ENCODE assay signal across 8 cellular contexts in the genomic region with DNA sequence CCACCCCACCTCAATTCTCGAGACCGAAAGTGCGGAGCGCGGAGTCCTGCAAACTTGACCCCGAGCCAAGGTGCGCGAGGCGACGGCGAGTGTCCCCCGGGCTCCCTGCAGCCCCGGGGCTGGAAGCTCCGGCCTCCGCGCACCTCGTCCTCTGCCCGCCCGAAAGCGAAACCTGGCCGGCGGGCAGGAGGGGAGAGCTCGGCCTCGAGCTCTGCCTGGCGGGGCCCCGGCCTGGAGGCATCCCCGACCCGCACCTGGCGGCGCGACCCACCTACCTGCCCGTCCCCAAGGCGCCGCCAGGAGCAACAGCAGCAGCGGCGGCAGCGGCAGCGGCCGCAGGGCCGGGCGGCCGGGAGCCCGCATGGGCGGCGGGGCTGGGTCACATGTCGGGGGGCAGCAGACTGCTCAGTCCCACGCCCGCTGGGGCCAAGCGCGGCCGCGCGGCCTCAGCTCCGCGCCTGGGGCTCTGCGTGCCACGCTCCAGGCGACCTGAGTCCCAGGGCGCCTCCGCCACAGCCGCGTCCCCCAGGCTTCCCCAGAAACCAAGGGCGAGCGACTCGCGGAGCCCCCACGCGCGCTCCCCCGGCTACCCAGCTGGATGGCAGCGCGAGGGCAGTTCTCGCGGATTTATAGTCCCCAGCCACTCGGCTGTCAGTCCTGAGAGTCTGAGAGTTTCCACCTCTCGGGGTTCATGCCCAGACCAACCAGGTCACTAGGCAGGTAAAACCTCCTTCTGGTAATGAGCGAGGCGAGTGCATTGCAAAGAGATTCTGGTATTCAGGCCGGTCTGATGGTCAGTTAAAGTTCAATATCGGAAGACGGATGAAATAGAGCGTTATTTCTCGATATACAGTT. TPM values are rescaled to one million over a fixed set of nuclear protein-coding genes. Genes with fewer than 3 reads are reported as not detected.
DNase-seq lines count a peak whose midpoint lies in the region; ATAC-seq and TF ChIP-seq lines count a peak whose summit lies in the region.

IL20RA (minus strand) TSS at position 600 of the 855 bp plus-strand sequence; CDS start at position 363, 237 bp downstream.

- H3K9me3 Mint-ChIP-seq in activated naive CD4-positive, alpha-beta T cell treated with anti-CD3 and anti-CD28 coated beads for 36 hours: no peaks in the 10 kb centered on the region

- WGBS in transverse colon (ENCODE audit: low coverage in 1 of 2), 2 donors: 19% methylated on average over 31 of the region's 83 CpGs; no CpG with 5 or more reads in 1 of the 2 donors

- CTCF ChIA-PET in activated naive CD4-positive, alpha-beta T cell treated with anti-CD3 and anti-CD28 coated beads for 36 hours (lab: Charles Lee): interaction anchor here (0.6 to 0.7 kb wide), 4 partner anchors 76 to 582 kb away, joined by 3 to 9 read pairs (median 3); no protein-coding TSS in a partner anchor

- ATAC-seq in GM21717 (IDR thresholded peaks at IDR 0.05; ENCODE audit: unreplicated experiment): no peak
- ATAC-seq in HG02973 (IDR thresholded peaks at IDR 0.05; ENCODE audit: unreplicated experiment): no peak

- intact Hi-C loops in activated naive CD4-positive, alpha-beta T cell treated with anti-CD3 and anti-CD28 coated beads for 36 hours (cut with micrococcal nuclease): no loop called here
- intact Hi-C loops in transverse colon (cut with DNase I; ENCODE audit: low total_unique reads): loop anchor here (5.0 kb wide), 1 partner anchor 713 kb away; no protein-coding TSS in a partner anchor

- H3K36me3 Mint-ChIP-seq in activated naive CD4-positive, alpha-beta T cell treated with anti-CD3 and anti-CD28 coated beads for 36 hours (ENCODE audit: low read depth): no peaks in the 10 kb centered on the region

- peak; percentile 1 for TF ChIP-seq POLR2A in transverse colon (IDR thresholded peaks at IDR 0.05)

- peaks cover 59% of the 10 kb centered on the region for H3K27me3 Mint-ChIP-seq in activated naive CD4-positive, alpha-beta T cell treated with anti-CD3 and anti-CD28 coated beads for 36 hours (ENCODE audit: low read depth)

- H3K27ac Mint-ChIP-seq in activated naive CD4-positive, alpha-beta T cell treated with anti-CD3 and anti-CD28 coated beads for 36 hours: no peak within 1 kb of the TSS

- H3K4me1 Mint-ChIP-seq in activated naive CD4-positive, alpha-beta T cell treated with anti-CD3 and anti-CD28 coated beads for 36 hours (ENCODE audit: low read depth): no peaks in the 10 kb centered on the region

- H3K36me3 ChIP-seq in endocrine pancreas (ENCODE audit: control insufficient read depth, insufficient read depth, low read length): no peaks in the 10 kb centered on the region
- no peaks in the 10 kb centered on the region for H3K36me3 ChIP-seq in transverse colon

- H3K27ac ChIP-seq in transverse colon: peak within 1 kb of the TSS; percentile 59 to 85 (median 82)

- H3K27me3 ChIP-seq in endocrine pancreas (ENCODE audit: control insufficient read depth, insufficient read depth, low read length) (no peaks in the 10 kb centered on the region), transverse colon (peaks cover 37% of the 10 kb centered on the region)

- peak within 1 kb of the TSS; percentile 90 for H3K9ac ChIP-seq in endocrine pancreas (ENCODE audit: control insufficient read depth, insufficient read depth, low read length)

- in situ Hi-C loops in transverse colon (cut with MboI; ENCODE audit: low pct_ligation_motif_present in 1 of 4, low pct_unique_long_range_greater_than_20kb in 1 of 4, low sequenced_read_pairs in 3 of 4): no loop called here

- TF ChIP-seq EP300 in transverse colon (IDR thresholded peaks at IDR 0.05; ENCODE audit: low read depth): no peak

- H3K9me3 ChIP-seq in endocrine pancreas (ENCODE audit: control insufficient read depth, low read length): no peaks in the 10 kb centered on the region
- no peaks in the 10 kb centered on the region for H3K9me3 ChIP-seq in transverse colon

- peaks cover 5% of the 10 kb centered on the region for H3K4me1 ChIP-seq in endocrine pancreas (ENCODE audit: control insufficient read depth, insufficient read depth, low read length)
- peaks cover 0 to 26% (median 3%) of the 10 kb centered on the region in 4 donors for H3K4me1 ChIP-seq in transverse colon

- H3K4me3 Mint-ChIP-seq in activated naive CD4-positive, alpha-beta T cell treated with anti-CD3 and anti-CD28 coated beads for 36 hours: peak within 1 kb of the TSS; percentile 68

- no peak for DNase-seq in activated naive CD4-positive, alpha-beta T cell treated with anti-CD3 and anti-CD28 coated beads for 36 hours
- DNase-seq in activated naive CD4-positive, alpha-beta T cell treated with Interleukin-2 at 50 U/mL for 16 hours: no peak
- DNase-seq in RPMI7951 (ENCODE audit: low read depth): peak; percentile 20
- peak; percentile 13 for DNase-seq in medulla oblongata (ENCODE audit: extremely low spot score)
- DNase-seq in transverse colon: peak; percentile 35

- TF ChIP-seq CTCF in transverse colon (IDR thresholded peaks at IDR 0.05): peak in 2 of 5 experiments; percentile 3 to 29

- H3K4me3 ChIP-seq in endocrine pancreas (ENCODE audit: control insufficient read depth, insufficient read depth, low read length): peak within 1 kb of the TSS; percentile 90
- peak within 1 kb of the TSS; percentile 63 to 87 (median 74) for H3K4me3 ChIP-seq in transverse colon

RNA-seq across cellular contexts. Expression of gene IL20RA, which starts in this region (rescaled TPM):
- total RNA-seq in activated naive CD4-positive, alpha-beta T cell treated with anti-CD3 and anti-CD28 coated beads for 36 hours: not detected
- total RNA-seq in RPMI7951 (2014; rRNA removed; shearing (Covaris generic)): not detected in 2 replicates
- 10 to 100 TPM in 2 of 4 donors, 1 to 10 TPM in 2; 7.4 to 20.5 (median 11.3) TPM for total RNA-seq in transverse colon

Comparison
In these comparisons a context has a peak if more than half of its experiments do, and no peak if none do; other contexts are left out.
1. Peak in DNase-seq in RPMI7951; RNA of the gene not detected or under 1 TPM.
2. DNase-seq: peak in medulla oblongata (single experiment) and transverse colon (single experiment); none in activated naive CD4-positive, alpha-beta T cell treated with anti-CD3 and anti-CD28 coated beads for 36 hours (single experiment) and activated naive CD4-positive, alpha-beta T cell treated with Interleukin-2 at 50 U/mL for 16 hours (single experiment).